Comparison of ENCODE assay signal across 21 cellular contexts in the genomic region with DNA sequence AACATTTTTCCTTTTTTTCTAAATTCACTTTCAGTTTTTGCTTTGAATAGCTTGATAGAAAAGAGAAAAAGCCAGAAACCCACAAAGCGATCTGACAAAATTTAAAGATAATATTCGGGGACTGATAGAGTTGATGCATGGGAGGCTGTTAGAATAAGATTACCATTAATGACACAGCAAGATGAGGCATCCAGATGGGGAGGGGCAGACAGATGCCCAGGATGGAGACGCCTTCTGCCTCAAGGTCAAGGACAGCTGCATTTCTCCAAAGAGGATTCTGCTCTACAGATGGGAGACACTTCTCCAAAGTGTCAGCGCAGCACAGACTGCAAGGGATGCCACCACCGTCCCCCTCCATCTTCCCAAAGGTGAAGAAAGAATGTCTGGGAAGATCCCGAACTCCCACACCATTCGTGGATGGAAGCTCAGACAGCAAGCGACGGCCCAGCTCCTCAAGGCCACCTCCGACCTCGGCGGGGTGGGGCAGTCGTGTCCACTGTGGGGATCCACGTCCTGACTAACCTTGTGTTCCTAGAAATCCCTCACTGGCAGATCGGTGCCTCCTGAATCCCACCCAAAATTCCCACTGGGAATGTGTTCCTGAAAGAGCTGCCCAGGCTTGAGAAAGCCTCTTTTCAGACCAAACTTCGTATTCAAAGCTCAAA. TPM values are rescaled to one million over a fixed set of nuclear protein-coding genes. Genes with fewer than 3 reads are reported as not detected.
DNase-seq lines count a peak whose midpoint lies in the region; ATAC-seq and TF ChIP-seq lines count a peak whose summit lies in the region.
"Had no signal": no experiment of that assay in that cellular context is flagged by ENCODE, and none has a peak within 500 bp of the region (broad histone marks: within the 10 kb centered on the region; RNA-seq: fewer than 3 reads in every experiment).

No MANE protein-coding gene starts in this region.

- intact Hi-C loops in sigmoid colon (cut with DNase I) = no loop called here

- H3K4me3 ChIP-seq in endodermal cell (ENCODE audit: low read length) (no peak overlapping the region), sigmoid colon (no peak overlapping the region)
- H3K4me3 ChIP-seq: body of pancreas, upper lobe of right lung had no signal

- WGBS in endodermal cell (ENCODE audit: insufficient coverage in 1 of 2, insufficient read length in 1 of 2), 2 experiments = 85 to 88% methylated on average over 16 of the region's 16 CpGs
- 82 to 90% methylated on average over 16 of the region's 16 CpGs for WGBS in sigmoid colon, 2 donors

- peaks cover 2 to 3% of the 10 kb centered on the region in 2 donors for H3K36me3 Mint-ChIP-seq in activated T-cell treated with anti-CD3 and anti-CD28 coated beads, Interleukin-2, amount 50 U/mL, for 72 hours (ENCODE audit: insufficient read depth in 2 of 2)
- H3K36me3 Mint-ChIP-seq in activated T-cell treated with anti-CD3 and anti-CD28 coated beads, Interleukin-2, amount 50 U/mL, for 24 hours (ENCODE audit: low read depth) = peaks cover 90% of the 10 kb centered on the region
- H3K36me3 Mint-ChIP-seq in endodermal cell (ENCODE audit: low read depth) = peaks cover 19% of the 10 kb centered on the region

- no peaks in the 10 kb centered on the region for H3K4me1 ChIP-seq in endodermal cell (ENCODE audit: control insufficient read depth, insufficient read depth, low read length)
- peaks cover 0 to 16% (median 13%) of the 10 kb centered on the region in 4 donors for H3K4me1 ChIP-seq in sigmoid colon
- H3K4me1 ChIP-seq: parathyroid adenoma, upper lobe of right lung had no signal

- no peak for ATAC-seq in activated T-cell treated with anti-CD3 and anti-CD28 coated beads, Interleukin-2, amount 50 U/mL, for 72 hours (replicated peaks in 1 of 2)
- ATAC-seq in HG03108 (IDR thresholded peaks at IDR 0.05; ENCODE audit: unreplicated experiment) = no peak
- ATAC-seq in HG02571 (IDR thresholded peaks at IDR 0.05; ENCODE audit: unreplicated experiment) = no peak
- ATAC-seq: activated T-helper 17 cell treated with anti-CD3 and anti-CD28 coated beads, Interleukin-2, amount 50 U/mL, for 72 hours; body of pancreas; effector memory CD8-positive, alpha-beta T cell; HCT116; sciatic nerve; upper lobe of right lung had no signal

- no peaks in the 10 kb centered on the region for H3K27me3 ChIP-seq in endodermal cell (ENCODE audit: control insufficient read depth, insufficient read depth, low read length, poor library complexity, severe bottlenecking)
- no peaks in the 10 kb centered on the region for H3K27me3 ChIP-seq in sigmoid colon
- H3K27me3 ChIP-seq: body of pancreas, upper lobe of right lung had no signal

- H3K9me3 Mint-ChIP-seq in activated T-cell treated with anti-CD3 and anti-CD28 coated beads, Interleukin-2, amount 50 U/mL, for 72 hours = no peaks in the 10 kb centered on the region
- no peaks in the 10 kb centered on the region for H3K9me3 Mint-ChIP-seq in activated T-cell treated with anti-CD3 and anti-CD28 coated beads, Interleukin-2, amount 50 U/mL, for 24 hours
- no peaks in the 10 kb centered on the region for H3K9me3 Mint-ChIP-seq in endodermal cell
- H3K9me3 Mint-ChIP-seq: activated T-helper 17 cell treated with anti-CD3 and anti-CD28 coated beads, Interleukin-2, amount 50 U/mL, for 72 hours; effector memory CD8-positive, alpha-beta T cell had no signal

- H3K27me3 Mint-ChIP-seq in activated T-cell treated with anti-CD3 and anti-CD28 coated beads, Interleukin-2, amount 50 U/mL, for 72 hours (ENCODE audit: low read depth) = no peaks in the 10 kb centered on the region
- no peaks in the 10 kb centered on the region for H3K27me3 Mint-ChIP-seq in activated T-cell treated with anti-CD3 and anti-CD28 coated beads, Interleukin-2, amount 50 U/mL, for 24 hours
- H3K27me3 Mint-ChIP-seq in endodermal cell (ENCODE audit: insufficient read depth) = no peaks in the 10 kb centered on the region
- H3K27me3 Mint-ChIP-seq: activated T-helper 17 cell treated with anti-CD3 and anti-CD28 coated beads, Interleukin-2, amount 50 U/mL, for 72 hours; effector memory CD8-positive, alpha-beta T cell had no signal

- H3K9me3 ChIP-seq in endodermal cell (ENCODE audit: control insufficient read depth, low read length) (no peaks in the 10 kb centered on the region), sigmoid colon (no peaks in the 10 kb centered on the region)
- H3K9me3 ChIP-seq: body of pancreas, upper lobe of right lung had no signal

- no peak for DNase-seq in activated T-cell treated with anti-CD3 and anti-CD28 coated beads, Interleukin-2, amount 50 U/mL, for 72 hours
- DNase-seq in activated T-cell treated with anti-CD3 and anti-CD28 coated beads, Interleukin-2, amount 50 U/mL, for 24 hours = no peak
- DNase-seq in NCI-H82 treated with DMSO at 0.1 percent for 48 hours (lab: John Stamatoyannopoulos, UW; ENCODE audit: unreplicated experiment) = peak; percentile 52
- peak; percentile 38 for DNase-seq in endodermal cell
- peak; percentile 46 for DNase-seq in sigmoid colon
- DNase-seq in NK-92 treated with Interleukin-12 subunit alpha and Interleukin-12 subunit beta, amount 100 ng/mL, for 24 hours (lab: John Stamatoyannopoulos, UW) = no peak
- DNase-seq: activated CD4-positive, alpha-beta T cell treated with anti-CD3 and anti-CD28 coated beads for 4 hours; effector memory CD8-positive, alpha-beta T cell; mesenchymal stem cell; NCI-H146; NCI-H69; SW 1271; upper lobe of right lung had no signal

- peak overlapping the region; percentile 24 for H3K27ac Mint-ChIP-seq in activated T-cell treated with anti-CD3 and anti-CD28 coated beads, Interleukin-2, amount 50 U/mL, for 72 hours
- H3K27ac Mint-ChIP-seq in activated T-cell treated with anti-CD3 and anti-CD28 coated beads, Interleukin-2, amount 50 U/mL, for 24 hours = no peak overlapping the region
- H3K27ac Mint-ChIP-seq in endodermal cell = no peak overlapping the region
- H3K27ac Mint-ChIP-seq: activated T-helper 17 cell treated with anti-CD3 and anti-CD28 coated beads, Interleukin-2, amount 50 U/mL, for 72 hours had no signal

- TF ChIP-seq EP300 in sigmoid colon (IDR thresholded peaks at IDR 0.05) = no peak

- no peak for TF ChIP-seq POLR2A in sigmoid colon (IDR thresholded peaks at IDR 0.05)

- H3K4me3 Mint-ChIP-seq in activated T-cell treated with anti-CD3 and anti-CD28 coated beads, Interleukin-2, amount 50 U/mL, for 72 hours = no peak overlapping the region
- no peak overlapping the region for H3K4me3 Mint-ChIP-seq in activated T-cell treated with anti-CD3 and anti-CD28 coated beads, Interleukin-2, amount 50 U/mL, for 24 hours
- H3K4me3 Mint-ChIP-seq in endodermal cell = no peak overlapping the region
- H3K4me3 Mint-ChIP-seq: activated T-helper 17 cell treated with anti-CD3 and anti-CD28 coated beads, Interleukin-2, amount 50 U/mL, for 72 hours; effector memory CD8-positive, alpha-beta T cell had no signal

- no peak for TF ChIP-seq CTCF in endodermal cell (conservative IDR thresholded peaks at IDR 0.05)
- TF ChIP-seq CTCF in sigmoid colon (IDR thresholded peaks at IDR 0.05) = no peak

- H3K36me3 ChIP-seq in endodermal cell (ENCODE audit: control insufficient read depth, insufficient read depth, low read length) (peaks cover 13% of the 10 kb centered on the region), sigmoid colon (peaks cover 0 to 49% (median 13%) of the 10 kb centered on the region in 4 donors)

- H3K9ac ChIP-seq in endodermal cell (ENCODE audit: extremely low read depth, low read length, poor library complexity, severe bottlenecking) = no peak overlapping the region
- H3K9ac ChIP-seq: parathyroid adenoma had no signal

- H3K4me1 Mint-ChIP-seq in activated T-cell treated with anti-CD3 and anti-CD28 coated beads, Interleukin-2, amount 50 U/mL, for 72 hours (ENCODE audit: low read depth) = no peaks in the 10 kb centered on the region
- H3K4me1 Mint-ChIP-seq in activated T-cell treated with anti-CD3 and anti-CD28 coated beads, Interleukin-2, amount 50 U/mL, for 24 hours (ENCODE audit: low read depth) = peaks cover 11% of the 10 kb centered on the region
- peaks cover 5% of the 10 kb centered on the region for H3K4me1 Mint-ChIP-seq in endodermal cell
- H3K4me1 Mint-ChIP-seq: activated T-helper 17 cell treated with anti-CD3 and anti-CD28 coated beads, Interleukin-2, amount 50 U/mL, for 72 hours had no signal

- H3K27ac ChIP-seq in endodermal cell (ENCODE audit: low read depth, low read length) (no peak overlapping the region), sigmoid colon (no peak overlapping the region)
- H3K27ac ChIP-seq: body of pancreas, C4-2B, parathyroid adenoma, upper lobe of right lung had no signal

RNA-seq across cellular contexts. Expression of a gene that starts 32.9 kb away (rescaled TPM):
- total RNA-seq in activated T-cell treated with anti-CD3 and anti-CD28 coated beads, Interleukin-2, amount 50 U/mL, for 72 hours = 10 to 100 TPM; 27.4 to 29.4 TPM
- total RNA-seq in endodermal cell (10 to 100 TPM; 31.3 to 33.4 TPM), sigmoid colon (10 to 100 TPM; 33.5 to 41.1 (median 37.2) TPM)
- polyA plus RNA-seq in endodermal cell (2013, experiment 1 of 2) = 23.2 TPM
- polyA plus RNA-seq in endodermal cell (2013, experiment 2 of 2) = 22.0 TPM
- polyA plus RNA-seq in sigmoid colon = 10 to 100 TPM; 24.6 to 33.0 (median 30.3) TPM

RNA-seq across cellular contexts. Expression of a gene that starts 57.6 kb away (rescaled TPM):
- total RNA-seq in activated T-cell treated with anti-CD3 and anti-CD28 coated beads, Interleukin-2, amount 50 U/mL, for 72 hours = 10 to 100 TPM; 42.3 to 59.3 TPM
- total RNA-seq in endodermal cell (10 to 100 TPM; 53.0 to 53.2 TPM), sigmoid colon (10 to 100 TPM; 44.1 to 77.5 (median 46.7) TPM)
- 29.5 TPM for polyA plus RNA-seq in endodermal cell (2013, experiment 1 of 2)
- polyA plus RNA-seq in endodermal cell (2013, experiment 2 of 2) = 28.6 TPM
- 10 to 100 TPM; 35.4 to 75.9 (median 36.6) TPM for polyA plus RNA-seq in sigmoid colon

Comparison
In these comparisons a context has a peak if more than half of its experiments do, and no peak if none do; other contexts are left out.
1. DNase-seq: peak in NCI-H82 treated with DMSO at 0.1 percent for 48 hours (single experiment), endodermal cell (single experiment) and sigmoid colon (single experiment); none in activated T-cell treated with anti-CD3 and anti-CD28 coated beads, Interleukin-2, amount 50 U/mL, for 72 hours (0 of 2), activated T-cell treated with anti-CD3 and anti-CD28 coated beads, Interleukin-2, amount 50 U/mL, for 24 hours (single experiment) and NK-92 treated with Interleukin-12 subunit alpha and Interleukin-12 subunit beta, amount 100 ng/mL, for 24 hours (single experiment).